26 cellular contexts compared by ENCODE assay signal in genomic region chr21:29430581-29430980, GRCh38.
"Had no signal": no experiment of that assay in that cellular context is flagged by ENCODE, and none has a peak within 500 bp of the region (broad histone marks: within the 10 kb centered on the region; RNA-seq: fewer than 3 reads in every experiment).

No MANE protein-coding gene starts in this region.

- H3K9me3 Mint-ChIP-seq: activated naive CD4-positive, alpha-beta T cell treated with anti-CD3 and anti-CD28 coated beads, Interleukin-2, amount 10 ng/mL, durations not matched to agents 7 days and 5 days; activated naive CD8-positive, alpha-beta T cell treated with anti-CD3 and anti-CD28 coated beads, Interleukin-2, amount 10 ng/mL, durations not matched to agents 7 days and 5 days; stimulated activated effector memory CD8-positive, alpha-beta T cell treated with anti-CD3 and anti-CD28 coated beads, Interleukin-12 subunit alpha, Interleukin-12 subunit beta, amount 100 ng/mL, for 72 hours had no signal

- H3K27me3 Mint-ChIP-seq: activated naive CD4-positive, alpha-beta T cell treated with anti-CD3 and anti-CD28 coated beads, Interleukin-2, amount 10 ng/mL, durations not matched to agents 7 days and 5 days; activated naive CD8-positive, alpha-beta T cell treated with anti-CD3 and anti-CD28 coated beads, Interleukin-2, amount 10 ng/mL, durations not matched to agents 7 days and 5 days; brain; naive thymus-derived CD8-positive, alpha-beta T cell; stimulated activated naive CD8-positive, alpha-beta T cell treated with anti-CD3 and anti-CD28 coated beads, Interleukin-15, Interleukin-2, amounts not matched to agents 100 ng/mL and 50 ng/mL, for 24 hours; type B pancreatic cell had no signal

- H3K9me3 ChIP-seq: ascending aorta, colonic mucosa, pancreas, prostate gland, thoracic aorta, uterus had no signal

- H3K27ac ChIP-seq: ascending aorta, cardiac muscle cell, colonic mucosa, pancreas, prostate gland, thoracic aorta, uterus had no signal

- H3K36me3 Mint-ChIP-seq: brain; stimulated activated effector memory CD8-positive, alpha-beta T cell treated with anti-CD3 and anti-CD28 coated beads, Interleukin-12 subunit alpha, Interleukin-12 subunit beta, amount 100 ng/mL, for 72 hours; type B pancreatic cell had no signal

- DNase-seq: activated CD4-positive, alpha-beta T cell treated with anti-CD3 and anti-CD28 coated beads for 4 hours; activated CD4-positive, alpha-beta T cell treated with anti-CD3 and anti-CD28 coated beads, Interleukin-2, amount 50 U/mL, for 4 hours; activated CD8-positive, alpha-beta memory T cell treated with anti-CD3 and anti-CD28 coated beads for 24 hours; activated gamma-delta T cell; activated naive CD4-positive, alpha-beta T cell treated with anti-CD3 and anti-CD28 coated beads, Interleukin-2, amount 10 ng/mL, durations not matched to agents 7 days and 5 days; activated naive CD8-positive, alpha-beta T cell treated with anti-CD3 and anti-CD28 coated beads, Interleukin-2, amount 10 ng/mL, durations not matched to agents 7 days and 5 days; cerebellar nuclear complex; colonic mucosa; effector CD8-positive, alpha-beta T cell; mammary epithelial cell; midbrain; naive thymus-derived CD8-positive, alpha-beta T cell; pancreas; retina; small intestine; stimulated activated CD4-positive, alpha-beta T cell treated with anti-CD3 and anti-CD28 coated beads, Interleukin-4, amount 100 ng/mL, for 24 hours; uterus had no signal

- H3K4me3 Mint-ChIP-seq: activated naive CD4-positive, alpha-beta T cell treated with anti-CD3 and anti-CD28 coated beads, Interleukin-2, amount 10 ng/mL, durations not matched to agents 7 days and 5 days; activated naive CD8-positive, alpha-beta T cell treated with anti-CD3 and anti-CD28 coated beads, Interleukin-2, amount 10 ng/mL, durations not matched to agents 7 days and 5 days; brain; naive thymus-derived CD8-positive, alpha-beta T cell; stimulated activated effector memory CD8-positive, alpha-beta T cell treated with anti-CD3 and anti-CD28 coated beads, Interleukin-12 subunit alpha, Interleukin-12 subunit beta, amount 100 ng/mL, for 72 hours; stimulated activated naive CD8-positive, alpha-beta T cell treated with anti-CD3 and anti-CD28 coated beads, Interleukin-15, Interleukin-2, amounts not matched to agents 100 ng/mL and 50 ng/mL, for 24 hours; type B pancreatic cell had no signal

- H3K27ac Mint-ChIP-seq: activated naive CD4-positive, alpha-beta T cell treated with anti-CD3 and anti-CD28 coated beads, Interleukin-2, amount 10 ng/mL, durations not matched to agents 7 days and 5 days; activated naive CD8-positive, alpha-beta T cell treated with anti-CD3 and anti-CD28 coated beads, Interleukin-2, amount 10 ng/mL, durations not matched to agents 7 days and 5 days; stimulated activated effector memory CD8-positive, alpha-beta T cell treated with anti-CD3 and anti-CD28 coated beads, Interleukin-12 subunit alpha, Interleukin-12 subunit beta, amount 100 ng/mL, for 72 hours; stimulated activated naive CD8-positive, alpha-beta T cell treated with anti-CD3 and anti-CD28 coated beads, Interleukin-15, Interleukin-2, amounts not matched to agents 100 ng/mL and 50 ng/mL, for 24 hours; type B pancreatic cell had no signal

- H3K36me3 ChIP-seq: ascending aorta, cardiac muscle cell, colonic mucosa, pancreas, prostate gland, thoracic aorta, uterus had no signal

- H3K4me3 ChIP-seq: ascending aorta, cardiac muscle cell, colonic mucosa, pancreas, prostate gland, thoracic aorta, uterus had no signal

- H3K27me3 ChIP-seq: ascending aorta, cardiac muscle cell, colonic mucosa, pancreas, uterus had no signal

- H3K4me1 ChIP-seq: ascending aorta, colonic mucosa, pancreas, prostate gland, uterus had no signal

- ATAC-seq: naive thymus-derived CD8-positive, alpha-beta T cell; pancreas; sciatic nerve; stimulated activated effector memory CD8-positive, alpha-beta T cell treated with anti-CD3 and anti-CD28 coated beads, Interleukin-12 subunit alpha, Interleukin-12 subunit beta, amount 100 ng/mL, for 72 hours had no signal
